In genomic region chr4:473575-474457, GRCh38 we compare ENCODE assay signal across 1 cellular context.
TF ChIP-seq lines count a peak whose summit lies in the region.

No MANE protein-coding gene starts in this region.

TF ChIP-seq in K562, 482 proteins besides CTCF, POLR2A, EP300 and RAD21 (continued from another document and continues in another):
- TF ChIP-seq, protein P1, sequence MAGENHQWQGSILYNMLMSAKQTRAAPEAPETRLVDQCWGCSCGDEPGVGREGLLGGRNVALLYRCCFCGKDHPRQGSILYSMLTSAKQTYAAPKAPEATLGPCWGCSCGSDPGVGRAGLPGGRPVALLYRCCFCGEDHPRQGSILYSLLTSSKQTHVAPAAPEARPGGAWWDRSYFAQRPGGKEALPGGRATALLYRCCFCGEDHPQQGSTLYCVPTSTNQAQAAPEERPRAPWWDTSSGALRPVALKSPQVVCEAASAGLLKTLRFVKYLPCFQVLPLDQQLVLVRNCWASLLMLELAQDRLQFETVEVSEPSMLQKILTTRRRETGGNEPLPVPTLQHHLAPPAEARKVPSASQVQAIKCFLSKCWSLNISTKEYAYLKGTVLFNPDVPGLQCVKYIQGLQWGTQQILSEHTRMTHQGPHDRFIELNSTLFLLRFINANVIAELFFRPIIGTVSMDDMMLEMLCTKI (IDR thresholded peaks at IDR 0.05; ENCODE audit: partially characterized antibody), result no peak
- TF ChIP-seq, protein P2, sequence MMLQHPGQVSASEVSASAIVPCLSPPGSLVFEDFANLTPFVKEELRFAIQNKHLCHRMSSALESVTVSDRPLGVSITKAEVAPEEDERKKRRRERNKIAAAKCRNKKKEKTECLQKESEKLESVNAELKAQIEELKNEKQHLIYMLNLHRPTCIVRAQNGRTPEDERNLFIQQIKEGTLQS (IDR thresholded peaks at IDR 0.05), result no peak; the same call in 1 of the 2 replicates
- TF ChIP-seq, protein P2 (CRISPR knock-in tag; conservative IDR thresholded peaks at IDR 0.05), result no peak; the same call in 1 of the 2 replicates
- TF ChIP-seq ILK (tag; IDR thresholded peaks at IDR 0.05; ENCODE audit: borderline replicate concordance, low read depth) (no peak), GATA2 (CRISPR knock-in tag; IDR thresholded peaks at IDR 0.05) (no peak), PURB (CRISPR knock-in tag; IDR thresholded peaks at IDR 0.05; ENCODE audit: low read depth) (no peak), POLR2B (IDR thresholded peaks at IDR 0.05; ENCODE audit: low read depth, partially characterized antibody) (peak; percentile 94), FOXA3 (CRISPR knock-in tag; conservative IDR thresholded peaks at IDR 0.05 in 1 of 2, IDR thresholded peaks at IDR 0.05 in 1 of 2) (peak in 1 of 2 experiments; percentile 78; a peak in 2 of 4 replicates), CTBP1 (IDR thresholded peaks at IDR 0.05; ENCODE audit: borderline replicate concordance) (peak; percentile 27; the same call in 1 of the 2 replicates), TGIF2 (CRISPR knock-in tag; IDR thresholded peaks at IDR 0.05) (no peak), MIER1 (IDR thresholded peaks at IDR 0.05; ENCODE audit: low read depth) (no peak), CHD2 (IDR thresholded peaks at IDR 0.05; ENCODE audit: low read depth, low read length) (peak; percentile 86), POLR2H (tag; IDR thresholded peaks at IDR 0.05; ENCODE audit: low read depth) (peak; percentile 94), ELF4 (CRISPR knock-in tag; IDR thresholded peaks at IDR 0.05) (no peak), ZNF561 (CRISPR knock-in tag; conservative IDR thresholded peaks at IDR 0.05) (no peak), RBM22 (IDR thresholded peaks at IDR 0.05; ENCODE audit: low read depth, low read length, poor library complexity, severe bottlenecking) (peak; percentile 33), RBFOX2 (IDR thresholded peaks at IDR 0.05; ENCODE audit: low read depth, low read length) (peak; percentile 94), GABPA (tag; conservative IDR thresholded peaks at IDR 0.05; ENCODE audit: low read depth) (peak; percentile 85), RBM15 (IDR thresholded peaks at IDR 0.05; ENCODE audit: insufficient read depth, low read length) (no peak), NFATC3 (IDR thresholded peaks at IDR 0.05) (no peak), ETV5 (CRISPR knock-in tag; IDR thresholded peaks at IDR 0.05; ENCODE audit: low read depth) (peak; percentile 55), HOXB6 (CRISPR knock-in tag; IDR thresholded peaks at IDR 0.05; ENCODE audit: borderline replicate concordance) (no peak), KLF13 (tag; IDR thresholded peaks at IDR 0.05; ENCODE audit: borderline replicate concordance, low read depth) (no peak), EZH2 (IDR thresholded peaks at IDR 0.05; ENCODE audit: borderline replicate concordance, low read depth, low read length) (no peak), SUPT5H (IDR thresholded peaks at IDR 0.05) (peak; percentile 96), JUND (IDR thresholded peaks at IDR 0.05; ENCODE audit: borderline replicate concordance, low read depth, low read length) (no peak), JUND (tag; IDR thresholded peaks at IDR 0.05; ENCODE audit: borderline replicate concordance, low read depth, low read length) (no peak; the same call in 2 of the 3 replicates), KDM2B (CRISPR knock-in tag; IDR thresholded peaks at IDR 0.05) (0 out of 2 replicates have a peak, but pooled peaks have one; percentile 48), POLR3A (IDR thresholded peaks at IDR 0.05; ENCODE audit: borderline replicate concordance, extremely low read depth, insufficient read depth, insufficient read length) (no peak), GTF2E2 (tag; IDR thresholded peaks at IDR 0.05) (peak; percentile 69; the same call in 1 of the 2 replicates), ZNF780A (CRISPR knock-in tag; IDR thresholded peaks at IDR 0.05) (no peak), TEAD1 (CRISPR knock-in tag; IDR thresholded peaks at IDR 0.05) (peak in 1 of 2 experiments; percentile 89; a peak in 1 of 4 replicates), KDM4B (IDR thresholded peaks at IDR 0.05; ENCODE audit: borderline replicate concordance in 2 of 2, low read depth in 1 of 2) (peak in 1 of 2 experiments; percentile 70; a peak in 1 of 4 replicates), RBM25 (IDR thresholded peaks at IDR 0.05; ENCODE audit: low read depth, low read length, severe bottlenecking) (peak; percentile 98), SRSF1 (IDR thresholded peaks at IDR 0.05; ENCODE audit: low read depth, low read length) (no peak), ZNF707 (CRISPR knock-in tag; conservative IDR thresholded peaks at IDR 0.05) (no peak), CHD1 (IDR thresholded peaks at IDR 0.05; ENCODE audit: low read length) (peak; percentile 48), ZZZ3 (IDR thresholded peaks at IDR 0.05) (peak; percentile 98), ESRRA (IDR thresholded peaks at IDR 0.05; ENCODE audit: borderline replicate concordance, low read depth) (peak; percentile 41; the same call in 1 of the 2 replicates), ZNF274 (IDR thresholded peaks at IDR 0.05; ENCODE audit: borderline replicate concordance, low read depth, low read length) (no peak), CREM (IDR thresholded peaks at IDR 0.05; ENCODE audit: low read depth) (peak; percentile 55), ZNF785 (CRISPR knock-in tag; IDR thresholded peaks at IDR 0.05) (no peak), MBD2 (IDR thresholded peaks at IDR 0.05; ENCODE audit: borderline replicate concordance, low read depth) (peak; percentile 97), ZNF263 (CRISPR knock-in tag; IDR thresholded peaks at IDR 0.05; ENCODE audit: borderline replicate concordance) (peak; percentile 66), NCOA2 (IDR thresholded peaks at IDR 0.05; ENCODE audit: partially characterized antibody in 2 of 2) (no peak), ZNF12 (CRISPR knock-in tag; IDR thresholded peaks at IDR 0.05) (0 out of 2 replicates have a peak, but pooled peaks have one; percentile 69), E2F3 (CRISPR knock-in tag; IDR thresholded peaks at IDR 0.05) (peak; percentile 68), NFIC (IDR thresholded peaks at IDR 0.05) (peak; percentile 30; the same call in 1 of the 2 replicates), FOSL1 (tag; conservative IDR thresholded peaks at IDR 0.05) (0 out of 2 replicates have a peak, but pooled peaks have one; percentile 26), NBN (IDR thresholded peaks at IDR 0.05; ENCODE audit: low read depth) (no peak), MNT (conservative IDR thresholded peaks at IDR 0.05) (0 out of 4 replicates have a peak, but pooled peaks of 1 of the 2 experiments have one; percentile 26), DEAF1 (CRISPR knock-in tag; IDR thresholded peaks at IDR 0.05) (no peak)
- TF ChIP-seq, protein P3, sequence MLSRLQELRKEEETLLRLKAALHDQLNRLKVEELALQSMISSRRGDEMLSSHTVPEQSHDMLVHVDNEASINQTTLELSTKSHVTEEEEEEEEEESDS (CRISPR knock-in tag; IDR thresholded peaks at IDR 0.05), result no peak
- TF ChIP-seq, protein P4, sequence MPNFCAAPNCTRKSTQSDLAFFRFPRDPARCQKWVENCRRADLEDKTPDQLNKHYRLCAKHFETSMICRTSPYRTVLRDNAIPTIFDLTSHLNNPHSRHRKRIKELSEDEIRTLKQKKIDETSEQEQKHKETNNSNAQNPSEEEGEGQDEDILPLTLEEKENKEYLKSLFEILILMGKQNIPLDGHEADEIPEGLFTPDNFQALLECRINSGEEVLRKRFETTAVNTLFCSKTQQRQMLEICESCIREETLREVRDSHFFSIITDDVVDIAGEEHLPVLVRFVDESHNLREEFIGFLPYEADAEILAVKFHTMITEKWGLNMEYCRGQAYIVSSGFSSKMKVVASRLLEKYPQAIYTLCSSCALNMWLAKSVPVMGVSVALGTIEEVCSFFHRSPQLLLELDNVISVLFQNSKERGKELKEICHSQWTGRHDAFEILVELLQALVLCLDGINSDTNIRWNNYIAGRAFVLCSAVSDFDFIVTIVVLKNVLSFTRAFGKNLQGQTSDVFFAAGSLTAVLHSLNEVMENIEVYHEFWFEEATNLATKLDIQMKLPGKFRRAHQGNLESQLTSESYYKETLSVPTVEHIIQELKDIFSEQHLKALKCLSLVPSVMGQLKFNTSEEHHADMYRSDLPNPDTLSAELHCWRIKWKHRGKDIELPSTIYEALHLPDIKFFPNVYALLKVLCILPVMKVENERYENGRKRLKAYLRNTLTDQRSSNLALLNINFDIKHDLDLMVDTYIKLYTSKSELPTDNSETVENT (CRISPR knock-in tag; IDR thresholded peaks at IDR 0.05), result 0 out of 2 replicates have a peak, but pooled peaks have one; percentile 48
- TF ChIP-seq, protein P5, sequence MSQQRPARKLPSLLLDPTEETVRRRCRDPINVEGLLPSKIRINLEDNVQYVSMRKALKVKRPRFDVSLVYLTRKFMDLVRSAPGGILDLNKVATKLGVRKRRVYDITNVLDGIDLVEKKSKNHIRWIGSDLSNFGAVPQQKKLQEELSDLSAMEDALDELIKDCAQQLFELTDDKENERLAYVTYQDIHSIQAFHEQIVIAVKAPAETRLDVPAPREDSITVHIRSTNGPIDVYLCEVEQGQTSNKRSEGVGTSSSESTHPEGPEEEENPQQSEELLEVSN (IDR thresholded peaks at IDR 0.05; ENCODE audit: borderline replicate concordance in 1 of 2, extremely low read depth in 1 of 2, insufficient read depth in 1 of 2, insufficient read length in 1 of 2, low read depth in 1 of 2, low read length in 1 of 2, poor library complexity in 1 of 2, severe bottlenecking in 1 of 2), result peak; percentile 4 to 43
